Comparison of ENCODE assay signal across 1 cellular context in the genomic region with DNA sequence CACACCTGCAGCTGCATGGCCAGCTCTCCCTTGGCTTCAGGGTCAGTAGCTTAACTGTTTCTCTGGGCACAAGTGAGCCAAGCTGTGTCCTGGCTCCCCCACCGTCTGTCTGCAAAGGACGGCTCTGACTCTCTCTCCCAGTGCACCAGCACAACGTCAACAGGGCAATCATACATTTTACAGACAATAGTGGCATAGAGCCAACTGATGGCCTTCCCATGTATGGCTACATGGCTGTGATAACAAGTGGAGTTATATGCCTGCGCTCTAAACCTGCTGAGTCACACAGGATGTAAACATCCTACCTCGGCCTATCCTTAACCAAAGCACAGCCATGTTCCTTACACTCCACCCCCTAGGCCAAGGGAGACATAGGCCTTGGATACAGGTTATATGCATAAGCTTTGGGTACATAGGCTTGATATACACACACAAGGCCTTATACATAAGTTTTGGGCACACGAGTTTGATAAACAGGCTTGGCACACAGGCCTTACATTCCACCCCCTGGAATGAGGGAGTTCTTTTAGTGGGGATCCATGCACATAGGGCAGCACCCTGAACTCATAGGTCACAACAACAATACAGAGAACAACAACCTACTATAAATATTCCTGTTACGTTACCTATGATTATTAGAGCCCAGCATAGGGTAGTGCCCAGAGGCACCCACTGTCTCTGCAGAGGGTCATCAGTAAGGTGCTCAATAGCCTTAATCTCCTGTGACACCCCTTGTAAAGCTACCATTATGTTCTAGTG.
TF ChIP-seq lines count a peak whose summit lies in the region.

No MANE protein-coding gene starts in this region.

TF ChIP-seq in K562, 482 proteins besides CTCF, POLR2A, EP300 and RAD21 (continued from another document and continues in another):
- TF ChIP-seq, protein P1, sequence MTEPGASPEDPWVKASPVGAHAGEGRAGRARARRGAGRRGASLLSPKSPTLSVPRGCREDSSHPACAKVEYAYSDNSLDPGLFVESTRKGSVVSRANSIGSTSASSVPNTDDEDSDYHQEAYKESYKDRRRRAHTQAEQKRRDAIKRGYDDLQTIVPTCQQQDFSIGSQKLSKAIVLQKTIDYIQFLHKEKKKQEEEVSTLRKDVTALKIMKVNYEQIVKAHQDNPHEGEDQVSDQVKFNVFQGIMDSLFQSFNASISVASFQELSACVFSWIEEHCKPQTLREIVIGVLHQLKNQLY (CRISPR knock-in tag; conservative IDR thresholded peaks at IDR 0.05): 0 out of 4 replicates have a peak, but pooled peaks of 1 of the 2 experiments have one; percentile 39
- TF ChIP-seq CCAR2 (IDR thresholded peaks at IDR 0.05; ENCODE audit: low read depth, low read length) (no peak), PYGO2 (tag; IDR thresholded peaks at IDR 0.05) (peak; percentile 98), MYC (IDR thresholded peaks at IDR 0.05; ENCODE audit: low read depth, low read length) (no peak), MYC (CRISPR knock-in tag; IDR thresholded peaks at IDR 0.05; ENCODE audit: borderline replicate concordance, low read depth) (peak; percentile 82; the same call in 1 of the 2 replicates), ZNF79 (CRISPR knock-in tag; IDR thresholded peaks at IDR 0.05; ENCODE audit: low read depth) (peak; percentile 97), ZNF445 (CRISPR knock-in tag; IDR thresholded peaks at IDR 0.05; ENCODE audit: low read depth) (peak; percentile 97), ASH1L (IDR thresholded peaks at IDR 0.05; ENCODE audit: borderline replicate concordance, low read depth, partially characterized antibody) (no peak), TCFL5 (CRISPR knock-in tag; conservative IDR thresholded peaks at IDR 0.05) (peak; percentile 96), ETV1 (tag; conservative IDR thresholded peaks at IDR 0.05; ENCODE audit: low read depth) (peak; percentile 98), U2AF1 (optimal IDR thresholded peaks at IDR 0.05; ENCODE audit: low read depth, low read length) (no peak), ZNF57 (CRISPR knock-in tag; IDR thresholded peaks at IDR 0.05) (peak; percentile 96), KLF6 (CRISPR knock-in tag; IDR thresholded peaks at IDR 0.05; ENCODE audit: borderline replicate concordance) (peak; percentile 99), XRCC3 (IDR thresholded peaks at IDR 0.05) (no peak), NFRKB (IDR thresholded peaks at IDR 0.05; ENCODE audit: low read depth) (peak; percentile 57; the same call in 1 of the 2 replicates), ZNF398 (CRISPR knock-in tag; IDR thresholded peaks at IDR 0.05) (peak; percentile 94), THRA (IDR thresholded peaks at IDR 0.05) (no peak), FOXK1 (CRISPR knock-in tag; IDR thresholded peaks at IDR 0.05; ENCODE audit: borderline replicate concordance) (peak; percentile 53; the same call in 1 of the 2 replicates), ZBTB7A (IDR thresholded peaks at IDR 0.05; ENCODE audit: borderline replicate concordance, control insufficient read depth, low read depth, low read length) (no peak), GABPB2 (CRISPR knock-in tag; conservative IDR thresholded peaks at IDR 0.05) (peak; percentile 92), ETS2 (tag; IDR thresholded peaks at IDR 0.05; ENCODE audit: borderline replicate concordance, poor library complexity, severe bottlenecking) (peak; percentile 93), ZNF23 (CRISPR knock-in tag; IDR thresholded peaks at IDR 0.05) (peak; percentile 91), NFIX (CRISPR knock-in tag; IDR thresholded peaks at IDR 0.05; ENCODE audit: low read depth) (peak; percentile 62), MXI1 (IDR thresholded peaks at IDR 0.05; ENCODE audit: low read depth, low read length) (no peak), ZNF3 (CRISPR knock-in tag; IDR thresholded peaks at IDR 0.05) (no peak), PHB2 (IDR thresholded peaks at IDR 0.05; ENCODE audit: low read depth) (no peak), ATF7 (IDR thresholded peaks at IDR 0.05) (peak; percentile 47; the same call in 1 of the 2 replicates), SRF (CRISPR knock-in tag; IDR thresholded peaks at IDR 0.05) (peak; percentile 73 to 81; a peak in 3 of 4 replicates), HDAC8 (tag; IDR thresholded peaks at IDR 0.05) (peak; percentile 98), ZNF41 (CRISPR knock-in tag; conservative IDR thresholded peaks at IDR 0.05) (peak; percentile 97), TEAD1 (CRISPR knock-in tag; IDR thresholded peaks at IDR 0.05) (peak in 1 of 2 experiments; percentile 99; a peak in 2 of 4 replicates), TAF7 (tag; IDR thresholded peaks at IDR 0.05) (peak; percentile 94), MTF1 (CRISPR knock-in tag; IDR thresholded peaks at IDR 0.05; ENCODE audit: borderline replicate concordance) (peak; percentile 91), ZNF561 (CRISPR knock-in tag; conservative IDR thresholded peaks at IDR 0.05) (peak; percentile 87), ZNF174 (CRISPR knock-in tag; IDR thresholded peaks at IDR 0.05) (peak; percentile 80; the same call in 1 of the 2 replicates), KLF1 (tag; IDR thresholded peaks at IDR 0.05) (0 out of 2 replicates have a peak, but pooled peaks have one; percentile 74), ZNF253 (CRISPR knock-in tag; conservative IDR thresholded peaks at IDR 0.05) (peak; percentile 84), FOXK2 (conservative IDR thresholded peaks at IDR 0.05 in 1 of 2, IDR thresholded peaks at IDR 0.05 in 1 of 2; ENCODE audit: low read depth in 2 of 2) (peak; percentile 96 to 98), NFE2 (IDR thresholded peaks at IDR 0.05; ENCODE audit: low read depth) (peak; percentile 94), HIVEP1 (CRISPR knock-in tag; IDR thresholded peaks at IDR 0.05) (peak; percentile 97), ZNF324 (CRISPR knock-in tag; IDR thresholded peaks at IDR 0.05) (peak; percentile 85), HDAC2 (IDR thresholded peaks at IDR 0.05) (peak; percentile 60), ZNF239 (CRISPR knock-in tag; IDR thresholded peaks at IDR 0.05) (peak; percentile 96), DDX20 (tag; IDR thresholded peaks at IDR 0.05; ENCODE audit: low read depth) (peak; percentile 97), ZEB2 (IDR thresholded peaks at IDR 0.05) (0 out of 2 replicates have a peak, but pooled peaks have one; percentile 22), CEBPG (CRISPR knock-in tag; IDR thresholded peaks at IDR 0.05) (no peak), CEBPG (tag; conservative IDR thresholded peaks at IDR 0.05 in 1 of 2, IDR thresholded peaks at IDR 0.05 in 1 of 2) (no peak)
- TF ChIP-seq, protein P2, sequence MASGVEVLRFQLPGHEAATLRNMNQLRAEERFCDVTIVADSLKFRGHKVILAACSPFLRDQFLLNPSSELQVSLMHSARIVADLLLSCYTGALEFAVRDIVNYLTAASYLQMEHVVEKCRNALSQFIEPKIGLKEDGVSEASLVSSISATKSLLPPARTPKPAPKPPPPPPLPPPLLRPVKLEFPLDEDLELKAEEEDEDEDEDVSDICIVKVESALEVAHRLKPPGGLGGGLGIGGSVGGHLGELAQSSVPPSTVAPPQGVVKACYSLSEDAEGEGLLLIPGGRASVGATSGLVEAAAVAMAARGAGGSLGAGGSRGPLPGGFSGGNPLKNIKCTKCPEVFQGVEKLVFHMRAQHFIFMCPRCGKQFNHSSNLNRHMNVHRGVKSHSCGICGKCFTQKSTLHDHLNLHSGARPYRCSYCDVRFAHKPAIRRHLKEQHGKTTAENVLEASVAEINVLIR (CRISPR knock-in tag; IDR thresholded peaks at IDR 0.05): peak; percentile 87
- TF ChIP-seq, protein P3, sequence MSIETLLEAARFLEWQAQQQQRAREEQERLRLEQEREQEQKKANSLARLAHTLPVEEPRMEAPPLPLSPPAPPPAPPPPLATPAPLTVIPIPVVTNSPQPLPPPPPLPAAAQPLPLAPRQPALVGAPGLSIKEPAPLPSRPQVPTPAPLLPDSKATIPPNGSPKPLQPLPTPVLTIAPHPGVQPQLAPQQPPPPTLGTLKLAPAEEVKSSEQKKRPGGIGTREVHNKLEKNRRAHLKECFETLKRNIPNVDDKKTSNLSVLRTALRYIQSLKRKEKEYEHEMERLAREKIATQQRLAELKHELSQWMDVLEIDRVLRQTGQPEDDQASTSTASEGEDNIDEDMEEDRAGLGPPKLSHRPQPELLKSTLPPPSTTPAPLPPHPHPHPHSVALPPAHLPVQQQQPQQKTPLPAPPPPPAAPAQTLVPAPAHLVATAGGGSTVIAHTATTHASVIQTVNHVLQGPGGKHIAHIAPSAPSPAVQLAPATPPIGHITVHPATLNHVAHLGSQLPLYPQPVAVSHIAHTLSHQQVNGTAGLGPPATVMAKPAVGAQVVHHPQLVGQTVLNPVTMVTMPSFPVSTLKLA (conservative IDR thresholded peaks at IDR 0.05): peak in 1 of 2 experiments; percentile 50; a peak in 3 of 4 replicates
- TF ChIP-seq, protein P4, sequence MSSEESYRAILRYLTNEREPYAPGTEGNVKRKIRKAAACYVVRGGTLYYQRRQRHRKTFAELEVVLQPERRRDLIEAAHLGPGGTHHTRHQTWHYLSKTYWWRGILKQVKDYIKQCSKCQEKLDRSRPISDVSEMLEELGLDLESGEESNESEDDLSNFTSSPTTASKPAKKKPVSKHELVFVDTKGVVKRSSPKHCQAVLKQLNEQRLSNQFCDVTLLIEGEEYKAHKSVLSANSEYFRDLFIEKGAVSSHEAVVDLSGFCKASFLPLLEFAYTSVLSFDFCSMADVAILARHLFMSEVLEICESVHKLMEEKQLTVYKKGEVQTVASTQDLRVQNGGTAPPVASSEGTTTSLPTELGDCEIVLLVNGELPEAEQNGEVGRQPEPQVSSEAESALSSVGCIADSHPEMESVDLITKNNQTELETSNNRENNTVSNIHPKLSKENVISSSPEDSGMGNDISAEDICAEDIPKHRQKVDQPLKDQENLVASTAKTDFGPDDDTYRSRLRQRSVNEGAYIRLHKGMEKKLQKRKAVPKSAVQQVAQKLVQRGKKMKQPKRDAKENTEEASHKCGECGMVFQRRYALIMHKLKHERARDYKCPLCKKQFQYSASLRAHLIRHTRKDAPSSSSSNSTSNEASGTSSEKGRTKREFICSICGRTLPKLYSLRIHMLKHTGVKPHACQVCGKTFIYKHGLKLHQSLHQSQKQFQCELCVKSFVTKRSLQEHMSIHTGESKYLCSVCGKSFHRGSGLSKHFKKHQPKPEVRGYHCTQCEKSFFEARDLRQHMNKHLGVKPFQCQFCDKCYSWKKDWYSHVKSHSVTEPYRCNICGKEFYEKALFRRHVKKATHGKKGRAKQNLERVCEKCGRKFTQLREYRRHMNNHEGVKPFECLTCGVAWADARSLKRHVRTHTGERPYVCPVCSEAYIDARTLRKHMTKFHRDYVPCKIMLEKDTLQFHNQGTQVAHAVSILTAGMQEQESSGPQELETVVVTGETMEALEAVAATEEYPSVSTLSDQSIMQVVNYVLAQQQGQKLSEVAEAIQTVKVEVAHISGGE (CRISPR knock-in tag; IDR thresholded peaks at IDR 0.05): peak in 1 of 3 experiments; percentile 94; a peak in 2 of 6 replicates
- TF ChIP-seq, protein P5, sequence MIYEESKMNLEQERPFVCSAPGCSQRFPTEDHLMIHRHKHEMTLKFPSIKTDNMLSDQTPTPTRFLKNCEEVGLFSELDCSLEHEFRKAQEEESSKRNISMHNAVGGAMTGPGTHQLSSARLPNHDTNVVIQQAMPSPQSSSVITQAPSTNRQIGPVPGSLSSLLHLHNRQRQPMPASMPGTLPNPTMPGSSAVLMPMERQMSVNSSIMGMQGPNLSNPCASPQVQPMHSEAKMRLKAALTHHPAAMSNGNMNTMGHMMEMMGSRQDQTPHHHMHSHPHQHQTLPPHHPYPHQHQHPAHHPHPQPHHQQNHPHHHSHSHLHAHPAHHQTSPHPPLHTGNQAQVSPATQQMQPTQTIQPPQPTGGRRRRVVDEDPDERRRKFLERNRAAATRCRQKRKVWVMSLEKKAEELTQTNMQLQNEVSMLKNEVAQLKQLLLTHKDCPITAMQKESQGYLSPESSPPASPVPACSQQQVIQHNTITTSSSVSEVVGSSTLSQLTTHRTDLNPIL (CRISPR knock-in tag; IDR thresholded peaks at IDR 0.05): peak; percentile 94
- TF ChIP-seq, protein P6, sequence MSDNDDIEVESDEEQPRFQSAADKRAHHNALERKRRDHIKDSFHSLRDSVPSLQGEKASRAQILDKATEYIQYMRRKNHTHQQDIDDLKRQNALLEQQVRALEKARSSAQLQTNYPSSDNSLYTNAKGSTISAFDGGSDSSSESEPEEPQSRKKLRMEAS (CRISPR knock-in tag; IDR thresholded peaks at IDR 0.05): peak; percentile 16; the same call in 1 of the 2 replicates
